In genomic region chr3:57164606-57165573, GRCh38 we compare ENCODE assay signal across 8 cellular contexts. TPM values are rescaled to one million over a fixed set of nuclear protein-coding genes. Genes with fewer than 3 reads are reported as not detected.
A peak's percentile ranks its signal among the peaks of the same experiment; 100 is the strongest.
DNase-seq lines count a peak whose midpoint lies in the region; ATAC-seq and TF ChIP-seq lines count a peak whose summit lies in the region.

Gene IL17RD, minus strand, starts transcription at chr3:57165353. Its CDS starts 67 bp downstream, at chr3:57165286.

- ATAC-seq in GM19463 (IDR thresholded peaks at IDR 0.05; ENCODE audit: unreplicated experiment) (peak; percentile 55), left colon (peak; percentile 86), HG03342 (IDR thresholded peaks at IDR 0.05; ENCODE audit: unreplicated experiment) (no peak)

- DNase-seq in AG10803 (ENCODE audit: low read depth) (peak; percentile 62), NCI-H146 (lab: John Stamatoyannopoulos, UW) (peak; percentile 90), choroid plexus epithelial cell (ENCODE audit: low read depth) (peak; percentile 79), left colon (peak; percentile 68 to 85)
- DNase-seq in stimulated activated CD4-positive, alpha-beta T cell treated with anti-CD3 and anti-CD28 coated beads, Interleukin-1b, Interleukin-23, amount 100 ng/mL, for 24 hours (ENCODE audit: low read depth in 4 of 4, low spot score in 1 of 4): peak; percentile 24 to 52 (median 42)

- H3K27ac ChIP-seq in VCaP: peak within 1 kb of the TSS; percentile 60; the same call in 1 of the 2 replicates

- H3K4me3 ChIP-seq in AG10803 (ENCODE audit: low read length): peak within 1 kb of the TSS; percentile 59
- peak within 1 kb of the TSS; percentile 65 for H3K4me3 ChIP-seq in choroid plexus epithelial cell (ENCODE audit: low read depth, low read length)

- intact Hi-C loops in left colon (cut with DNase I, micrococcal nuclease): no loop called here

- TF ChIP-seq CTCF in AG10803 (conservative IDR thresholded peaks at IDR 0.05; ENCODE audit: low read length): no peak
- no peak for TF ChIP-seq CTCF in VCaP (conservative IDR thresholded peaks at IDR 0.05)
- TF ChIP-seq CTCF in choroid plexus epithelial cell (conservative IDR thresholded peaks at IDR 0.05; ENCODE audit: low read depth, low read length): no peak

RNA-seq across cellular contexts. Expression of gene IL17RD, which starts in this region (rescaled TPM):
- 1 to 10 TPM in 1 of 2 donors, under 1 TPM in 1; 0.85 to 2.7 TPM for total RNA-seq in left colon
